Comparison of ENCODE assay signal across 8 cellular contexts in the genomic region with DNA sequence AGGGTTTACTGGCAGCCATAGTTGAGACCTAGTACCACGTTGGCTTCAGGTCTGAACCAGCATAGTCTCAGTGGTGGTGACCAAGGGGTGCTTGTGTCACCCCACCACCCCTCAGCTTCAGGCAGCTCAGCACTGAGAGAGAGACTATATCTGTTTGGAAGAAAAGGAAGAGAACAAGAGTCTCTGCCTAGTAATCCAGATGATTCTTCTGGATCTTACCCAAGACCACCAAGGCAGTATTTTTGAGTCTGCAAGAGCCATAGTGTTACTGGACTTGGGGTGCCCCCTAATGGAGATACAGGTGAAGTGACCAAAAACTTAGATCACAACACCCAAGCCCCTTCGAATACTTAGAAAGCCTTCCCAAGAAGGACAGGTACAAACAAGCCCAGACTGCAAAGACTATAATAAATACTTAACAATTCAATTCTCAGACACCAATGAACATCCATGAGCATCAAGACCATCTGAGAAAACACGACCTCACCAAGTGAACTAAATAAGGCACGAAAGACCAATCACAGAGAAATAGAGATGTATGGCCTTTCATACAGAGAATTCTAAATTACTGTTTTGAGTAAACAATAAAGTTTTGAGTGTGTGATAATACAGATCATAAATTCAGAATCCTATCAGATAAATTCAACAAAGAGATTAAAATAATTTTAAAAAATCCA.
DNase-seq lines count a peak whose midpoint lies in the region; ATAC-seq and TF ChIP-seq lines count a peak whose summit lies in the region.

No MANE protein-coding gene starts in this region.

- H3K36me3 ChIP-seq in RWPE2 (ENCODE audit: low read depth) (no peaks in the 10 kb centered on the region), breast epithelium (no peaks in the 10 kb centered on the region), liver (ENCODE audit: control insufficient read depth in 4 of 4, insufficient read depth in 3 of 4, low read depth in 1 of 4, low read length in 3 of 4) (no peaks in the 10 kb centered on the region), tibial artery (no peaks in the 10 kb centered on the region)

- WGBS in liver: 58% methylated on average over 4 of the region's 4 CpGs

- no peak for TF ChIP-seq POLR2A in breast epithelium (IDR thresholded peaks at IDR 0.05)

- ATAC-seq in HG03442 (IDR thresholded peaks at IDR 0.05; ENCODE audit: unreplicated experiment): peak; percentile 45
- ATAC-seq in RWPE2 (ENCODE audit: low read depth): 0 out of 3 replicates have a peak, but pooled peaks have one; percentile 40

- intact Hi-C loops in breast epithelium (cut with DNase I; ENCODE audit: low total_unique reads) (no loop called here), tibial artery (cut with DNase I; ENCODE audit: low total_unique reads) (no loop called here)

- H3K9me3 ChIP-seq in RWPE2 (ENCODE audit: severe bottlenecking) (no peaks in the 10 kb centered on the region), breast epithelium (no peaks in the 10 kb centered on the region), liver (ENCODE audit: control insufficient read depth in 4 of 4, low read length in 3 of 4) (no peaks in the 10 kb centered on the region), tibial artery (no peaks in the 10 kb centered on the region)

- DNase-seq in NCI-H2227 (lab: John Stamatoyannopoulos, UW; ENCODE audit: unreplicated experiment) (peak; percentile 25), NCI-H2227 treated with DMSO at 0.1 percent for 48 hours (lab: John Stamatoyannopoulos, UW) (no peak), RWPE2 (ENCODE audit: low spot score) (no peak), breast epithelium (ENCODE audit: low spot score in 2 of 2) (no peak), tibial artery (no peak)
- DNase-seq in activated effector memory CD4-positive, alpha-beta T cell treated with Interleukin-2 at 50 U/mL for 16 hours: no peak

- peak; percentile 86 to 91 for TF ChIP-seq RAD21 in liver (IDR thresholded peaks at IDR 0.05)

- TF ChIP-seq CTCF in RWPE2 (IDR thresholded peaks at IDR 0.05; ENCODE audit: poor library complexity, severe bottlenecking) (peak; percentile 72), breast epithelium (IDR thresholded peaks at IDR 0.05) (peak in 2 of 3 donors; percentile 15 to 41), liver (IDR thresholded peaks at IDR 0.05; ENCODE audit: low read depth, low read length, missing input control) (peak; percentile 59), tibial artery (IDR thresholded peaks at IDR 0.05) (peak; percentile 35 to 45)

- H3K27ac ChIP-seq in RWPE2 (ENCODE audit: poor library complexity, severe bottlenecking) (no peak overlapping the region), breast epithelium (no peak overlapping the region), liver (ENCODE audit: low read depth in 1 of 2, low read length in 2 of 2) (no peak overlapping the region), tibial artery (no peak overlapping the region)

- H3K4me3 ChIP-seq in RWPE2 (ENCODE audit: severe bottlenecking) (no peak overlapping the region), breast epithelium (no peak overlapping the region), liver (ENCODE audit: low read depth in 1 of 3, low read length in 3 of 3) (no peak overlapping the region), tibial artery (no peak overlapping the region)

- H3K9ac ChIP-seq in liver (ENCODE audit: low read depth in 1 of 2, low read length in 2 of 2): no peak overlapping the region

- H3K4me1 ChIP-seq in RWPE2 (ENCODE audit: insufficient read depth, poor library complexity, severe bottlenecking) (peaks cover 9% of the 10 kb centered on the region), breast epithelium (no peaks in the 10 kb centered on the region), liver (ENCODE audit: control insufficient read depth in 4 of 4, insufficient read depth in 4 of 4, low read length in 3 of 4) (no peaks in the 10 kb centered on the region), tibial artery (no peaks in the 10 kb centered on the region)

- H3K27me3 ChIP-seq in RWPE2 (ENCODE audit: insufficient read depth, poor library complexity, severe bottlenecking) (no peaks in the 10 kb centered on the region), breast epithelium (no peaks in the 10 kb centered on the region), liver (ENCODE audit: control insufficient read depth in 4 of 4, insufficient read depth in 4 of 4, low read length in 3 of 4) (no peaks in the 10 kb centered on the region), tibial artery (no peaks in the 10 kb centered on the region)

TF ChIP-seq in liver, 16 proteins besides CTCF, POLR2A, EP300 and RAD21:
- TF ChIP-seq, protein P1, sequence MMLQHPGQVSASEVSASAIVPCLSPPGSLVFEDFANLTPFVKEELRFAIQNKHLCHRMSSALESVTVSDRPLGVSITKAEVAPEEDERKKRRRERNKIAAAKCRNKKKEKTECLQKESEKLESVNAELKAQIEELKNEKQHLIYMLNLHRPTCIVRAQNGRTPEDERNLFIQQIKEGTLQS (IDR thresholded peaks at IDR 0.05): no peak
- TF ChIP-seq NR2F2 (IDR thresholded peaks at IDR 0.05) (no peak), HNF4A (conservative IDR thresholded peaks at IDR 0.05) (no peak), YY1 (IDR thresholded peaks at IDR 0.05) (no peak), FOXA2 (IDR thresholded peaks at IDR 0.05) (no peak), RXRA (IDR thresholded peaks at IDR 0.05) (no peak), TAF1 (conservative IDR thresholded peaks at IDR 0.05) (no peak), ZBTB33 (IDR thresholded peaks at IDR 0.05) (no peak), EGR1 (IDR thresholded peaks at IDR 0.05; ENCODE audit: low read depth in 2 of 2) (no peak), HNF4G (IDR thresholded peaks at IDR 0.05) (no peak), JUND (IDR thresholded peaks at IDR 0.05) (no peak), SP1 (IDR thresholded peaks at IDR 0.05) (no peak), GABPA (IDR thresholded peaks at IDR 0.05 in 1 of 2, conservative IDR thresholded peaks at IDR 0.05 in 1 of 2) (no peak), FOXA1 (IDR thresholded peaks at IDR 0.05) (no peak)
- TF ChIP-seq, protein P2, sequence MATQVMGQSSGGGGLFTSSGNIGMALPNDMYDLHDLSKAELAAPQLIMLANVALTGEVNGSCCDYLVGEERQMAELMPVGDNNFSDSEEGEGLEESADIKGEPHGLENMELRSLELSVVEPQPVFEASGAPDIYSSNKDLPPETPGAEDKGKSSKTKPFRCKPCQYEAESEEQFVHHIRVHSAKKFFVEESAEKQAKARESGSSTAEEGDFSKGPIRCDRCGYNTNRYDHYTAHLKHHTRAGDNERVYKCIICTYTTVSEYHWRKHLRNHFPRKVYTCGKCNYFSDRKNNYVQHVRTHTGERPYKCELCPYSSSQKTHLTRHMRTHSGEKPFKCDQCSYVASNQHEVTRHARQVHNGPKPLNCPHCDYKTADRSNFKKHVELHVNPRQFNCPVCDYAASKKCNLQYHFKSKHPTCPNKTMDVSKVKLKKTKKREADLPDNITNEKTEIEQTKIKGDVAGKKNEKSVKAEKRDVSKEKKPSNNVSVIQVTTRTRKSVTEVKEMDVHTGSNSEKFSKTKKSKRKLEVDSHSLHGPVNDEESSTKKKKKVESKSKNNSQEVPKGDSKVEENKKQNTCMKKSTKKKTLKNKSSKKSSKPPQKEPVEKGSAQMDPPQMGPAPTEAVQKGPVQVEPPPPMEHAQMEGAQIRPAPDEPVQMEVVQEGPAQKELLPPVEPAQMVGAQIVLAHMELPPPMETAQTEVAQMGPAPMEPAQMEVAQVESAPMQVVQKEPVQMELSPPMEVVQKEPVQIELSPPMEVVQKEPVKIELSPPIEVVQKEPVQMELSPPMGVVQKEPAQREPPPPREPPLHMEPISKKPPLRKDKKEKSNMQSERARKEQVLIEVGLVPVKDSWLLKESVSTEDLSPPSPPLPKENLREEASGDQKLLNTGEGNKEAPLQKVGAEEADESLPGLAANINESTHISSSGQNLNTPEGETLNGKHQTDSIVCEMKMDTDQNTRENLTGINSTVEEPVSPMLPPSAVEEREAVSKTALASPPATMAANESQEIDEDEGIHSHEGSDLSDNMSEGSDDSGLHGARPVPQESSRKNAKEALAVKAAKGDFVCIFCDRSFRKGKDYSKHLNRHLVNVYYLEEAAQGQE (IDR thresholded peaks at IDR 0.05): no peak
- TF ChIP-seq, protein P3, sequence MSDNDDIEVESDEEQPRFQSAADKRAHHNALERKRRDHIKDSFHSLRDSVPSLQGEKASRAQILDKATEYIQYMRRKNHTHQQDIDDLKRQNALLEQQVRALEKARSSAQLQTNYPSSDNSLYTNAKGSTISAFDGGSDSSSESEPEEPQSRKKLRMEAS (IDR thresholded peaks at IDR 0.05): no peak
